Comparison of ENCODE assay signal across 8 cellular contexts in the genomic region with DNA sequence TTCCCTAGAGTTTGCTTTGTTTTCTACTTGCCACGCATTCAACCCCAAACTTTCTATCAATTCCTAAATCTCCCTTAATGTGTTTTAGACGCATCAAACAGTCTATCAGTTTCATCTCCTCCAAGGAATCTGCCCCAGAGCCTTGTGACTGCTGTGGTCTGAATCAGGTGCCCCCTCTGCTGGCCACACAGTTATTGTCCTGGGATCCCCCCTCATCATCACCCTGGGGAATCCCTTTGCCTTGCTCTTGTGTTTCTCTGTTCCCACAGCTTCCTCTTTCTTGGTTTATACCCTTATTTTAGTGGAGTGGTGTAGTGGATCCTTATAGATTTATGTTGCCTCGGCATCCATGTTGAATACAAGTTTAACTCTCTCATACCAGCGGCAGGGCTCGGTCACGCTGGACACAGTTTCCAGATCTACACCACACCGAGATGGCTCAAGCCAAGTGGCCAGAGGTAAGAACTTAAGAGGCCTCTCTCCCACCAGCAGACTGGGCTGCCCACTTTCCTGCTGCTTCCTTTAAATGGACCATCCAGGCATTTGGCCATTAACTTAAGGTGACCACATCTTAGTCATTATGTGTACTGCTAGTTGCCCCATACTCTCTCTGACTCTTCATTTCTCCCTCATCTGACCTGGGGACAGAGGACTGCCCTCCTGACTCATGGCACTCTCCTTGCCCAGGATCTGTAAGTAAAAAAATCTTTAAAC. TPM values are rescaled to one million over a fixed set of nuclear protein-coding genes. Genes with fewer than 3 reads are reported as not detected.
DNase-seq lines count a peak whose midpoint lies in the region; ATAC-seq and TF ChIP-seq lines count a peak whose summit lies in the region.

No MANE protein-coding gene starts in this region.

- WGBS in psoas muscle, 3 donors: 74 to 80% (median 78%) methylated on average over 7 of the region's 7 CpGs

- H3K4me3 ChIP-seq in CD4-positive, CD25-positive, alpha-beta regulatory T cell (ENCODE audit: low read depth, low read length): no peak overlapping the region
- H3K4me3 ChIP-seq in psoas muscle: no peak overlapping the region

- peaks cover 0 to 2% (median 0%) of the 10 kb centered on the region in 4 donors for H3K4me1 Mint-ChIP-seq in CD4-positive, CD25-positive, alpha-beta regulatory T cell

- peaks cover 7% of the 10 kb centered on the region for H3K27me3 Mint-ChIP-seq in CD4-positive, CD25-positive, alpha-beta regulatory T cell

- peak; percentile 60 for TF ChIP-seq CTCF in psoas muscle (IDR thresholded peaks at IDR 0.05)

- no peak overlapping the region for H3K4me3 Mint-ChIP-seq in CD4-positive, CD25-positive, alpha-beta regulatory T cell

- ATAC-seq in CD4-positive, CD25-positive, alpha-beta regulatory T cell (ENCODE audit: low read depth in 2 of 2): peak; percentile 63 to 76
- ATAC-seq in GM21576 (IDR thresholded peaks at IDR 0.05; ENCODE audit: unreplicated experiment): peak; percentile 41
- peak; percentile 66 to 79 (median 76) for ATAC-seq in psoas muscle
- no peak for ATAC-seq in GM19455 (IDR thresholded peaks at IDR 0.05; ENCODE audit: unreplicated experiment)

- no peaks in the 10 kb centered on the region for H3K4me1 ChIP-seq in CD4-positive, CD25-positive, alpha-beta regulatory T cell (ENCODE audit: control insufficient read depth, insufficient read depth, low read length, poor library complexity, severe bottlenecking)
- peaks cover 14% of the 10 kb centered on the region for H3K4me1 ChIP-seq in psoas muscle

- no peaks in the 10 kb centered on the region for H3K9me3 Mint-ChIP-seq in CD4-positive, CD25-positive, alpha-beta regulatory T cell

- H3K27ac Mint-ChIP-seq in CD4-positive, CD25-positive, alpha-beta regulatory T cell: no peak overlapping the region

- H3K9me3 ChIP-seq in CD4-positive, CD25-positive, alpha-beta regulatory T cell (ENCODE audit: control insufficient read depth in 2 of 2, low read length in 2 of 2): no peaks in the 10 kb centered on the region
- no peaks in the 10 kb centered on the region for H3K9me3 ChIP-seq in psoas muscle

- H3K27ac ChIP-seq in CD4-positive, CD25-positive, alpha-beta regulatory T cell (ENCODE audit: insufficient read depth, low read length, poor library complexity, severe bottlenecking): no peak overlapping the region
- no peak overlapping the region for H3K27ac ChIP-seq in psoas muscle

- H3K36me3 Mint-ChIP-seq in CD4-positive, CD25-positive, alpha-beta regulatory T cell: no peaks in the 10 kb centered on the region

- no peaks in the 10 kb centered on the region for H3K36me3 ChIP-seq in CD4-positive, CD25-positive, alpha-beta regulatory T cell (ENCODE audit: control insufficient read depth, insufficient read depth, low read length)
- H3K36me3 ChIP-seq in psoas muscle (ENCODE audit: insufficient read depth in 1 of 2, low read depth in 1 of 2): no peaks in the 10 kb centered on the region

- DNase-seq in CD4-positive, CD25-positive, alpha-beta regulatory T cell: peak; percentile 33 to 50 (median 46)
- peak; percentile 96 for DNase-seq in OCI-M1 (lab: John Stamatoyannopoulos, UW)
- peak; percentile 51 for DNase-seq in activated T-cell treated with anti-CD3 and anti-CD28 coated beads for 1 hour (ENCODE audit: low read depth)
- peak; percentile 24 for DNase-seq in fibroblast of the conjunctiva (ENCODE audit: low read depth)
- peak; percentile 52 to 74 for DNase-seq in psoas muscle
- no peak for DNase-seq in NCI-H2196 treated with DMSO at 0.1 percent for 48 hours (lab: John Stamatoyannopoulos, UW; ENCODE audit: unreplicated experiment)

- H3K27me3 ChIP-seq in CD4-positive, CD25-positive, alpha-beta regulatory T cell (ENCODE audit: control insufficient read depth, insufficient read depth, low read length): no peaks in the 10 kb centered on the region
- H3K27me3 ChIP-seq in psoas muscle (ENCODE audit: insufficient read depth in 3 of 3, low read length in 2 of 3): no peaks in the 10 kb centered on the region

- intact Hi-C loops in psoas muscle (cut with DNase I): loop anchor here (2.0 to 10.0 kb wide), 3 partner anchors 81 to 178 kb away; no protein-coding TSS in a partner anchor

RNA-seq across cellular contexts. Expression of a gene that starts 8.2 kb away (rescaled TPM):
- 3.8 TPM for total RNA-seq in CD4-positive, CD25-positive, alpha-beta regulatory T cell
- polyA plus RNA-seq in CD4-positive, CD25-positive, alpha-beta regulatory T cell: not detected
- under 1 TPM; 0.07 to 0.82 (median 0.19) TPM for total RNA-seq in psoas muscle
- polyA plus RNA-seq in psoas muscle: under 1 TPM; 0.11 to 0.21 (median 0.18) TPM

RNA-seq across cellular contexts. Expression of a gene that starts 51.6 kb away (rescaled TPM):
- 69.6 TPM for total RNA-seq in CD4-positive, CD25-positive, alpha-beta regulatory T cell
- 10 to 100 TPM; 45.1 to 61.4 (median 54.4) TPM for polyA plus RNA-seq in CD4-positive, CD25-positive, alpha-beta regulatory T cell
- total RNA-seq in psoas muscle: 100 to 1,000 TPM; 114 to 232 (median 181) TPM
- polyA plus RNA-seq in psoas muscle: 100 to 1,000 TPM; 137 to 180 (median 151) TPM

RNA-seq across cellular contexts. Expression of a gene that starts 52.5 kb away (rescaled TPM):
- 41.0 TPM for total RNA-seq in CD4-positive, CD25-positive, alpha-beta regulatory T cell
- polyA plus RNA-seq in CD4-positive, CD25-positive, alpha-beta regulatory T cell: 100 to 1,000 TPM in 1 of 4 donors, 10 to 100 TPM in 3; 77.9 to 101 (median 91.5) TPM
- total RNA-seq in psoas muscle: 10 to 100 TPM; 68.8 to 90.5 (median 75.8) TPM
- 100 to 1,000 TPM in 2 of 3 donors, 10 to 100 TPM in 1; 82.7 to 129 (median 110) TPM for polyA plus RNA-seq in psoas muscle
